ENCODE assay signal across 30 cellular contexts in genomic region chr7:30113144-30113543, GRCh38.
"Had no signal": no experiment of that assay in that cellular context is flagged by ENCODE, and none has a peak within 500 bp of the region (broad histone marks: within the 10 kb centered on the region; RNA-seq: fewer than 3 reads in every experiment).

No MANE protein-coding gene starts in this region.

- H3K36me3 ChIP-seq: ovary, spleen, suprapubic skin, tibial artery, transverse colon, upper lobe of right lung, uterus had no signal

- H2AFZ ChIP-seq: neural progenitor cell, parathyroid adenoma had no signal

- H3K4me3 Mint-ChIP-seq: natural killer cell; nephron; neural progenitor cell; stimulated activated memory B cell treated with anti-CD40 and anti-IgM and Interleukin-4, amounts not matched to agents 10 μg/mL and 1 μg/mL and 100 μg/mL, for 72 hours; stimulated activated naive CD8-positive, alpha-beta T cell treated with anti-CD3 and anti-CD28 coated beads, Interleukin-15, amount 100 ng/mL, for 72 hours; type B pancreatic cell had no signal

- H3K4me1 Mint-ChIP-seq: neural progenitor cell had no signal

- H3K27me3 ChIP-seq: neural progenitor cell, ovary, spleen, suprapubic skin, testis, tibial artery, transverse colon, upper lobe of right lung, uterus had no signal

- H3K27ac Mint-ChIP-seq: natural killer cell; nephron; neural progenitor cell; progenitor cell of endocrine pancreas; stimulated activated memory B cell treated with anti-CD40 and anti-IgM and Interleukin-4, amounts not matched to agents 10 μg/mL and 1 μg/mL and 100 μg/mL, for 72 hours; stimulated activated naive CD8-positive, alpha-beta T cell treated with anti-CD3 and anti-CD28 coated beads, Interleukin-15, amount 100 ng/mL, for 72 hours; type B pancreatic cell had no signal

- H3K4me1 ChIP-seq: neural progenitor cell, parathyroid adenoma, testis, transverse colon, upper lobe of right lung, uterus had no signal

- H3K9me3 ChIP-seq: ovary, suprapubic skin, testis had no signal

- H3K4me2 ChIP-seq: neural progenitor cell, smooth muscle cell had no signal

- DNase-seq: natural killer cell; occipital lobe; ovary; posterior cingulate gyrus; psoas muscle; right cardiac atrium; spleen; stimulated activated CD4-positive, alpha-beta T cell treated with anti-CD3 and anti-CD28 coated beads, Interleukin-12 subunit alpha, Interleukin-12 subunit beta, amount 100 ng/mL, for 4 hours; stimulated activated CD4-positive, alpha-beta T cell treated with anti-CD3 and anti-CD28 coated beads, Interleukin-1b, Interleukin-23, amount 100 ng/mL, for 48 hours; stimulated activated CD4-positive, alpha-beta T cell treated with anti-CD3 and anti-CD28 coated beads, Interleukin-4, amount 100 ng/mL, for 1 hour; stimulated activated CD4-positive, alpha-beta T cell treated with anti-CD3 and anti-CD28 coated beads, Interleukin-4, amount 100 ng/mL, for 4 hours; stimulated activated CD8-positive, alpha-beta memory T cell treated with anti-CD3 and anti-CD28 coated beads, Interleukin-4, amount 100 ng/mL, for 48 hours; stimulated activated naive CD4-positive, alpha-beta T cell; stimulated activated naive CD8-positive, alpha-beta T cell treated with anti-CD3 and anti-CD28 coated beads, Interleukin-15, amount 100 ng/mL, for 72 hours; stimulated activated naive CD8-positive, alpha-beta T cell treated with anti-CD3 and anti-CD28 coated beads, Interleukin-15, Interleukin-2, amounts not matched to agents 100 U/mL and 50 U/mL, for 24 hours; substantia nigra; testis; tibial artery; transverse colon; upper lobe of right lung; uterus had no signal

- H3K4me3 ChIP-seq: neural progenitor cell, ovary, psoas muscle, skin epidermis, smooth muscle cell, spleen, suprapubic skin, testis, tibial artery, transverse colon, upper lobe of right lung, uterus had no signal

- H3K27me3 Mint-ChIP-seq: progenitor cell of endocrine pancreas; stimulated activated memory B cell treated with anti-CD40 and anti-IgM and Interleukin-4, amounts not matched to agents 10 μg/mL and 1 μg/mL and 100 μg/mL, for 72 hours; stimulated activated naive CD8-positive, alpha-beta T cell treated with anti-CD3 and anti-CD28 coated beads, Interleukin-15, amount 100 ng/mL, for 72 hours; type B pancreatic cell had no signal

- H3K79me2 ChIP-seq: parathyroid adenoma had no signal

- H3K9ac ChIP-seq: neural progenitor cell, parathyroid adenoma had no signal

- H3K27ac ChIP-seq: neural progenitor cell, ovary, parathyroid adenoma, psoas muscle, skin epidermis, spleen, suprapubic skin, testis, tibial artery, transverse colon, upper lobe of right lung, uterus had no signal
